In the genomic region with DNA sequence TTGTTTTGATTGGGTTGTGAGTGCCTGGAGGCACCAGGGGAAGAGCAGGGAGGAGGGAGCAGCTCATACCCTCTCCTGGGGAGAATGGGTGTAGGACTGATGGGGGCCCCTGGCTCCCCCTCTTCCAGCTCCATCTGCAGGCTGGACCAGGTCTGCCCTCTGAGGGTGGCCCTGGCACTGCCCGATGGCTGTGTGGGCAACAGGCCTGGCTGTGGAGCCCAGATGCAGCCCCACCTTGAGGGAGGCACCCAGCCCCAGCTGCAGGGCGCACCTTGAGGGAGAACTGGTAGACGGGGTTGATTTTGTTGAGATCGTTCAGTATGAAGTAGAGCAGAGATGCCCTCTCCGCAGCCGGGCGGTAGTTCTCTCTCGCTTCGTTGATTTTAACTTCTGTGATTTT, we compare ENCODE assay signal across 16 cellular contexts.
DNase-seq lines count a peak whose midpoint lies in the region; ATAC-seq lines count a peak whose summit lies in the region.
"Had no signal": no experiment of that assay in that cellular context is flagged by ENCODE, and none has a peak within 500 bp of the region (broad histone marks: within the 10 kb centered on the region; RNA-seq: fewer than 3 reads in every experiment).

No MANE protein-coding gene starts in this region.

- WGBS in neuronal stem cell (ENCODE audit: extremely low coverage in 2 of 2, insufficient read length in 2 of 2, insufficient replicate concordance in 1 of 2), 2 donors, result no CpG with 5 or more reads among the region's 9 CpGs

- H3K4me2 ChIP-seq in neuronal stem cell (ENCODE audit: insufficient read depth, low read length, poor library complexity, severe bottlenecking), result no peak overlapping the region
- H3K4me2 ChIP-seq: GM23338 had no signal

- H3K4me1 ChIP-seq in neuronal stem cell (ENCODE audit: control insufficient read depth in 2 of 2, insufficient read depth in 1 of 2, low read depth in 1 of 2, low read length in 2 of 2), result no peaks in the 10 kb centered on the region

- no peak overlapping the region for H2BK15ac ChIP-seq in neuronal stem cell (ENCODE audit: low read length)

- H3K9ac ChIP-seq in neuronal stem cell (ENCODE audit: low read depth, low read length, poor library complexity), result no peak overlapping the region

- ATAC-seq in esophagus mucosa, result peak; percentile 25
- no peak for ATAC-seq in HG02571 (IDR thresholded peaks at IDR 0.05; ENCODE audit: unreplicated experiment)
- ATAC-seq in GM21825 (IDR thresholded peaks at IDR 0.05; ENCODE audit: unreplicated experiment), result no peak
- no peak for ATAC-seq in GM21390 (IDR thresholded peaks at IDR 0.05; ENCODE audit: unreplicated experiment)

- H2AFZ ChIP-seq in neuronal stem cell (ENCODE audit: low read length), result no peak overlapping the region
- H2AFZ ChIP-seq: GM23338 had no signal

- no peak overlapping the region for H3K23ac ChIP-seq in neuronal stem cell (ENCODE audit: low read depth, low read length, poor library complexity)

- peaks cover 0 to 2% of the 10 kb centered on the region in 2 donors for H3K9me3 ChIP-seq in neuronal stem cell (replicated peaks in 1 of 2; ENCODE audit: control insufficient read depth in 2 of 2, insufficient read depth in 1 of 2, low read depth in 1 of 2, low read length in 2 of 2)

- no peak overlapping the region for H2AK5ac ChIP-seq in neuronal stem cell (ENCODE audit: low read depth, low read length)

- no peak overlapping the region for H3K14ac ChIP-seq in neuronal stem cell (ENCODE audit: low read length)

- H3K4me3 ChIP-seq in neuronal stem cell (ENCODE audit: low read length in 2 of 2), result no peak overlapping the region
- H3K4me3 ChIP-seq: GM23338 had no signal

- H3K27me3 ChIP-seq in neuronal stem cell (ENCODE audit: control insufficient read depth in 3 of 3, insufficient read depth in 3 of 3, low read depth in 1 of 3, low read length in 3 of 3), result peaks cover 0 to 8% (median 0%) of the 10 kb centered on the region in 3 experiments

- peak overlapping the region; percentile 11 for H3K18ac ChIP-seq in neuronal stem cell (ENCODE audit: low read length)

- H3K27ac ChIP-seq in neuronal stem cell (replicated peaks; ENCODE audit: low read length), result no peak overlapping the region
- H3K27ac ChIP-seq: 22Rv1 had no signal

- no peak overlapping the region for H3K4ac ChIP-seq in neuronal stem cell (ENCODE audit: low read length)

- no peak overlapping the region for H2BK120ac ChIP-seq in neuronal stem cell (ENCODE audit: low read depth, low read length)

- peak; percentile 23 for DNase-seq in DMS79 treated with DMSO at 0.1 percent for 48 hours (lab: John Stamatoyannopoulos, UW)
- DNase-seq in DMS79 (lab: John Stamatoyannopoulos, UW), result no peak
- no peak for DNase-seq in neuronal stem cell (ENCODE audit: low spot score)
- DNase-seq: Calu3; CD4-positive, alpha-beta memory T cell; COR-L47; DMS53; EL; GF-D8; H9 had no signal

- no peak overlapping the region for H4K91ac ChIP-seq in neuronal stem cell (ENCODE audit: low read depth, low read length, poor library complexity)

- H3K79me1 ChIP-seq in neuronal stem cell (ENCODE audit: low read depth, low read length), result no peaks in the 10 kb centered on the region

- H4K8ac ChIP-seq in neuronal stem cell (ENCODE audit: low read depth, low read length), result peak overlapping the region; percentile 74

- no peaks in the 10 kb centered on the region for H3K36me3 ChIP-seq in neuronal stem cell (replicated peaks in 1 of 2; ENCODE audit: control insufficient read depth in 2 of 2, insufficient read depth in 2 of 2, low read length in 2 of 2)

- H2BK5ac ChIP-seq in neuronal stem cell (ENCODE audit: low read length), result no peak overlapping the region

- H2BK12ac ChIP-seq in neuronal stem cell (ENCODE audit: low read length), result no peak overlapping the region
